In genomic region chr14:105415481-105416428, GRCh38 we compare ENCODE assay signal across 8 cellular contexts. TPM values are rescaled to one million over a fixed set of nuclear protein-coding genes. Genes with fewer than 3 reads are reported as not detected.
A peak's percentile ranks its signal among the peaks of the same experiment; 100 is the strongest.
DNase-seq lines count a peak whose midpoint lies in the region; ATAC-seq lines count a peak whose summit lies in the region.

No MANE protein-coding gene starts in this region.

- H3K36me3 ChIP-seq in stomach smooth muscle (ENCODE audit: control insufficient read depth in 2 of 2, insufficient read depth in 2 of 2, low read length in 2 of 2) = no peaks in the 10 kb centered on the region

- H3K9ac ChIP-seq in stomach smooth muscle (ENCODE audit: low read length in 2 of 2) = peak overlapping the region; percentile 42 to 55

- no peaks in the 10 kb centered on the region for H3K9me3 Mint-ChIP-seq in activated CD4-positive, alpha-beta T cell treated with anti-CD3 and anti-CD28 coated beads, Interleukin-2, amount 10 ng/mL, durations not matched to agents 7 days and 5 days
- no peaks in the 10 kb centered on the region for H3K9me3 Mint-ChIP-seq in activated CD4-positive, alpha-beta memory T cell treated with anti-CD3 and anti-CD28 coated beads, Interleukin-2, amount 10 ng/mL, durations not matched to agents 7 days and 5 days

- H3K27me3 ChIP-seq in stomach smooth muscle (ENCODE audit: control insufficient read depth in 1 of 2, insufficient read depth in 2 of 2, low read length in 2 of 2) = peaks cover 17 to 22% of the 10 kb centered on the region in 2 donors

- CTCF ChIA-PET in activated CD4-positive, alpha-beta T cell treated with anti-CD3 and anti-CD28 coated beads, Interleukin-2, amount 10 ng/mL, durations not matched to agents 7 days and 5 days (lab: Charles Lee) = interaction anchor here (0.7 to 1.3 kb wide), 5 partner anchors 9 to 431 kb away, joined by 3 to 6 read pairs (median 3); no protein-coding TSS in a partner anchor
- CTCF ChIA-PET in activated CD4-positive, alpha-beta memory T cell treated with anti-CD3 and anti-CD28 coated beads, Interleukin-2, amount 10 ng/mL, durations not matched to agents 7 days and 5 days (lab: Charles Lee) = interaction anchor here (0.8 to 2.7 kb wide), 4 partner anchors 12 to 74 kb away, joined by 3 to 13 read pairs (median 6); no protein-coding TSS in a partner anchor

- no peak overlapping the region for H3K27ac ChIP-seq in stomach smooth muscle (ENCODE audit: low read length)

- H3K27ac Mint-ChIP-seq in activated CD4-positive, alpha-beta T cell treated with anti-CD3 and anti-CD28 coated beads, Interleukin-2, amount 10 ng/mL, durations not matched to agents 7 days and 5 days = no peak overlapping the region
- H3K27ac Mint-ChIP-seq in activated CD4-positive, alpha-beta memory T cell treated with anti-CD3 and anti-CD28 coated beads, Interleukin-2, amount 10 ng/mL, durations not matched to agents 7 days and 5 days = no peak overlapping the region

- POLR2A ChIA-PET in activated CD4-positive, alpha-beta T cell treated with anti-CD3 and anti-CD28 coated beads, Interleukin-2, amount 10 ng/mL, durations not matched to agents 7 days and 5 days (lab: Charles Lee) = no interaction called here
- POLR2A ChIA-PET in activated CD4-positive, alpha-beta memory T cell treated with anti-CD3 and anti-CD28 coated beads, Interleukin-2, amount 10 ng/mL, durations not matched to agents 7 days and 5 days (lab: Charles Lee) = interaction anchor here (0.9 to 1.7 kb wide), 3 partner anchors 12 to 18 kb away, joined by 3 to 5 read pairs (median 4); partner anchors contain the start of gene TEX22

- no peak for DNase-seq in activated CD4-positive, alpha-beta T cell treated with anti-CD3 and anti-CD28 coated beads, Interleukin-2, amount 10 ng/mL, durations not matched to agents 7 days and 5 days
- no peak for DNase-seq in activated CD4-positive, alpha-beta T cell treated with anti-CD3 and anti-CD28 coated beads, Interleukin-2, amount 50 U/mL, for 48 hours
- no peak for DNase-seq in activated CD4-positive, alpha-beta memory T cell treated with anti-CD3 and anti-CD28 coated beads, Interleukin-2, amount 10 ng/mL, durations not matched to agents 7 days and 5 days
- DNase-seq in hypothalamus (lab: John Stamatoyannopoulos, UW) = no peak

- H3K9me3 ChIP-seq in stomach smooth muscle (ENCODE audit: control insufficient read depth in 2 of 2, low read length in 2 of 2) = no peaks in the 10 kb centered on the region

- peak overlapping the region; percentile 64 for H3K4me3 Mint-ChIP-seq in activated CD4-positive, alpha-beta T cell treated with anti-CD3 and anti-CD28 coated beads, Interleukin-2, amount 10 ng/mL, durations not matched to agents 7 days and 5 days
- H3K4me3 Mint-ChIP-seq in activated CD4-positive, alpha-beta memory T cell treated with anti-CD3 and anti-CD28 coated beads, Interleukin-2, amount 10 ng/mL, durations not matched to agents 7 days and 5 days = peak overlapping the region; percentile 58

- peaks cover 18% of the 10 kb centered on the region for H3K27me3 Mint-ChIP-seq in activated CD4-positive, alpha-beta T cell treated with anti-CD3 and anti-CD28 coated beads, Interleukin-2, amount 10 ng/mL, durations not matched to agents 7 days and 5 days
- H3K27me3 Mint-ChIP-seq in activated CD4-positive, alpha-beta memory T cell treated with anti-CD3 and anti-CD28 coated beads, Interleukin-2, amount 10 ng/mL, durations not matched to agents 7 days and 5 days = peaks cover 24% of the 10 kb centered on the region

- H3K4me1 Mint-ChIP-seq in activated CD4-positive, alpha-beta T cell treated with anti-CD3 and anti-CD28 coated beads, Interleukin-2, amount 10 ng/mL, durations not matched to agents 7 days and 5 days = peaks cover 25% of the 10 kb centered on the region
- peaks cover 8% of the 10 kb centered on the region for H3K4me1 Mint-ChIP-seq in activated CD4-positive, alpha-beta memory T cell treated with anti-CD3 and anti-CD28 coated beads, Interleukin-2, amount 10 ng/mL, durations not matched to agents 7 days and 5 days

- H3K4me3 ChIP-seq in iPS-11a (ENCODE audit: low read depth, low read length) (peak overlapping the region; percentile 51), stomach smooth muscle (ENCODE audit: low read length in 2 of 2) (peak overlapping the region; percentile 46 to 66)

- no peak for ATAC-seq in HG03196 (IDR thresholded peaks at IDR 0.05; ENCODE audit: unreplicated experiment)
- ATAC-seq in GM18867 (IDR thresholded peaks at IDR 0.05; ENCODE audit: unreplicated experiment) = no peak

- no peaks in the 10 kb centered on the region for H3K36me3 Mint-ChIP-seq in activated CD4-positive, alpha-beta T cell treated with anti-CD3 and anti-CD28 coated beads, Interleukin-2, amount 10 ng/mL, durations not matched to agents 7 days and 5 days (ENCODE audit: low read depth)
- H3K36me3 Mint-ChIP-seq in activated CD4-positive, alpha-beta memory T cell treated with anti-CD3 and anti-CD28 coated beads, Interleukin-2, amount 10 ng/mL, durations not matched to agents 7 days and 5 days (ENCODE audit: low read depth) = no peaks in the 10 kb centered on the region

- peaks cover 30% of the 10 kb centered on the region for H3K4me1 ChIP-seq in stomach smooth muscle (ENCODE audit: control insufficient read depth, insufficient read depth, low read length)

RNA-seq across cellular contexts. Expression of gene MTA1, which starts 3.9 kb away (rescaled TPM):
- 100 to 1,000 TPM; 119 to 131 TPM for total RNA-seq in activated CD4-positive, alpha-beta T cell treated with anti-CD3 and anti-CD28 coated beads, Interleukin-2, amount 10 ng/mL, durations not matched to agents 7 days and 5 days
- 100 to 1,000 TPM in 1 of 2 experiments, 10 to 100 TPM in 1; 98.5 to 103 TPM for total RNA-seq in activated CD4-positive, alpha-beta memory T cell treated with anti-CD3 and anti-CD28 coated beads, Interleukin-2, amount 10 ng/mL, durations not matched to agents 7 days and 5 days

RNA-seq across cellular contexts. Expression of gene TEX22, which starts 17.4 kb away (rescaled TPM):
- 1 to 10 TPM; 2.8 to 3.9 TPM for total RNA-seq in activated CD4-positive, alpha-beta T cell treated with anti-CD3 and anti-CD28 coated beads, Interleukin-2, amount 10 ng/mL, durations not matched to agents 7 days and 5 days
- total RNA-seq in activated CD4-positive, alpha-beta memory T cell treated with anti-CD3 and anti-CD28 coated beads, Interleukin-2, amount 10 ng/mL, durations not matched to agents 7 days and 5 days = 1 to 10 TPM; 2.6 to 4.4 TPM

RNA-seq across cellular contexts. Expression of gene CRIP2, which starts 58.9 kb away (rescaled TPM):
- total RNA-seq in activated CD4-positive, alpha-beta T cell treated with anti-CD3 and anti-CD28 coated beads, Interleukin-2, amount 10 ng/mL, durations not matched to agents 7 days and 5 days = 1 to 10 TPM in 1 of 2 experiments, under 1 TPM in 1; 0.64 to 1.8 TPM
- 1 to 10 TPM; 1.8 to 1.9 TPM for total RNA-seq in activated CD4-positive, alpha-beta memory T cell treated with anti-CD3 and anti-CD28 coated beads, Interleukin-2, amount 10 ng/mL, durations not matched to agents 7 days and 5 days
